ENCODE assay signal across 8 cellular contexts in the genomic region with DNA sequence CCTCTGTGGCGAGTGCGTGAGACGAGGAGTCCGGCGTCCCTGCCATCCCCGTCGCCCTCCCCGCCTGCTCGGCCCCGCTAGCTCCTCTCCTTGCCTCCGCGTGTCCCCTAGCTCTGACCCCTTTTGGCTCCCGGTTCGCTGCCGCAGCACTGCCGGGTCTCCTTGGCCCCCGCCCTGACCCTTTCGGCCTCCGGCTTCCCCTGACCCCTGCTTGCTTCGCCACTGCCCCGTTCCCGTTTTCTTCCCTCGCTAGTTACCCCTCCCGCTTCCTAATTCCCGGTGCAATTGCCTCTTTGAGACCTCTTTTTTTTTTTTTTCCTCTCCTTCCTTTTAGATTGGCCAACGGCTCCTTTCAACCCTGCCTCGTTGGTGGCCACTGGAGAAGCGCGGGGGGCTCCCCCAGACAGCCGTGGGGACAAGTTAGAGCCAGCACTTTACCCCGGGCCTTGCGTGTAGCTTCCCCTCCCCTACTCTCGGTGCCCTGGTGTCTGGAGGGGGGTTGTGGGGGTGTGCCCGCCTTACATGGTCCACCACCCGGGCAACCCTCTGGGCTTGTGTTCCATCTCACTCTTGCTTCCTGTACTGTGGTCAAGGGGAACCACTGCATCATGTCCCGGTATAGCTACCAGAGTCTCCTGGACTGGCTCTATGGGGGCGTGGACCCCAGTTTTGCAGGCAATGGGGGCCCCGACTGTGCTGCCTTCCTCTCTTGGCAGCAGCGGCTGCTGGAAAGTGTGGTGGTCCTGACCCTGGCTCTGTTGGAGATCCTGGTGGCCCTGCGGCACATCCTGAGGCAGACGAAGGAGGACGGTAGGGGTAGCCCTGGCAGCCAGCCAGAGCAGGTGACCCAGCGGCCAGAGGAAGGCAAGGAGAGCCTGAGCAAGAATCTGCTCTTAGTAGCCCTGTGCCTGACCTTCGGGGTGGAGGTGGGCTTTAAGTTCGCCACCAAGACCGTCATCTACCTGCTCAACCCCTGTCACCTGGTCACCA. TPM values are rescaled to one million over a fixed set of nuclear protein-coding genes. Genes with fewer than 3 reads are reported as not detected.
DNase-seq lines count a peak whose midpoint lies in the region; ATAC-seq, FAIRE-seq and TF ChIP-seq lines count a peak whose summit lies in the region.

No MANE protein-coding gene starts in this region.

- no peak; the same call in 1 of the 2 replicates for TF ChIP-seq POLR2A in A549 (IDR thresholded peaks at IDR 0.05; ENCODE audit: low read length)
- no peak for TF ChIP-seq POLR2A in NB4 (IDR thresholded peaks at IDR 0.05; ENCODE audit: extremely low read depth, insufficient read length)

- CTCF ChIA-PET in A549 (lab: Yijun Ruan, JAX): interaction anchor here (1.4 to 2.1 kb wide), 3 partner anchors 9 to 143 kb away, joined by 3 to 6 read pairs (median 5); no protein-coding TSS in a partner anchor

- H3K4me3 Mint-ChIP-seq in astrocyte (ENCODE audit: unreplicated experiment): peak overlapping the region; percentile 88

- H3K27me3 Mint-ChIP-seq in astrocyte (ENCODE audit: low read depth, unreplicated experiment): no peaks in the 10 kb centered on the region

- peak overlapping the region; percentile 56 for H2AFZ ChIP-seq in astrocyte (ENCODE audit: low read depth, low read length)

- no peak for TF ChIP-seq RAD21 in A549 (conservative IDR thresholded peaks at IDR 0.05 in 1 of 2, IDR thresholded peaks at IDR 0.05 in 1 of 2)

- H3K36me3 Mint-ChIP-seq in astrocyte (ENCODE audit: low read depth, unreplicated experiment): no peaks in the 10 kb centered on the region

- no peaks in the 10 kb centered on the region for H3K27me3 ChIP-seq in astrocyte (ENCODE audit: insufficient read depth, low read length)

- H3K4me3 ChIP-seq in A549 (peak overlapping the region; percentile 84), NB4 (ENCODE audit: low read depth, low read length) (peak overlapping the region; percentile 77), astrocyte (ENCODE audit: insufficient read depth, low read depth, low read length) (peak overlapping the region; percentile 64)

- H3K4me1 ChIP-seq in A549 (peaks cover 47% of the 10 kb centered on the region), astrocyte (ENCODE audit: insufficient read depth, low read length) (peaks cover 5% of the 10 kb centered on the region)

- DNase-seq in A549 (ENCODE audit: low read depth in 1 of 2, low spot score in 1 of 2) (peak in 1 of 2 experiments; percentile 12), NB4 (ENCODE audit: low read depth) (peak; percentile 51), astrocyte (ENCODE audit: low read depth) (no peak), iPS-NIHi7 (ENCODE audit: extremely low spot score) (peak; percentile 18), D721Med (ENCODE audit: insufficient read length, low spot score) (no peak)
- DNase-seq in stimulated activated naive CD8-positive, alpha-beta T cell treated with anti-CD3 and anti-CD28 coated beads, Interleukin-15, Interleukin-2, amounts not matched to agents 100 U/mL and 50 U/mL, for 24 hours: peak; percentile 16

- TF ChIP-seq EP300 in A549 (IDR thresholded peaks at IDR 0.05): no peak

- FAIRE-seq in A549 (lab: Jason Lieb, UNC): no peak
- FAIRE-seq in astrocyte (lab: Jason Lieb, UNC): no peak
- FAIRE-seq in D721Med (lab: Jason Lieb, UNC): no peak

- H3K9ac ChIP-seq in astrocyte (ENCODE audit: low read length): peak overlapping the region; percentile 83

- TF ChIP-seq CTCF in A549 (IDR thresholded peaks at IDR 0.05): no peak
- TF ChIP-seq CTCF in NB4 (IDR thresholded peaks at IDR 0.05; ENCODE audit: low read depth, low read length): no peak
- TF ChIP-seq CTCF in astrocyte (IDR thresholded peaks at IDR 0.05; ENCODE audit: insufficient read depth, low read depth, low read length): no peak
- TF ChIP-seq CTCF in D721Med (IDR thresholded peaks at IDR 0.05; ENCODE audit: insufficient read depth, missing control alignments): no peak

- H3K27ac ChIP-seq in A549 (peak overlapping the region; percentile 100), astrocyte (ENCODE audit: low read depth, low read length) (peak overlapping the region; percentile 26)

- H3K79me2 ChIP-seq in astrocyte (ENCODE audit: insufficient read depth, low read length): peaks cover 3% of the 10 kb centered on the region

- WGBS in A549 (ENCODE audit: missing lambda C conversion rate): 7% methylated on average over 36 of the region's 46 CpGs

- ATAC-seq in A549: peak; percentile 27 to 65; a peak in 5 of 6 replicates
- ATAC-seq in GM18511 (IDR thresholded peaks at IDR 0.05; ENCODE audit: unreplicated experiment): peak; percentile 27
- ATAC-seq in stimulated activated naive CD8-positive, alpha-beta T cell treated with anti-CD3 and anti-CD28 coated beads, Interleukin-15, Interleukin-2, amounts not matched to agents 100 U/mL and 50 U/mL, for 24 hours: no peak
- no peak for ATAC-seq in HG02970 (IDR thresholded peaks at IDR 0.05; ENCODE audit: low FRiP score, unreplicated experiment)

- POLR2A ChIA-PET in A549 (lab: Yijun Ruan, JAX): interaction anchor here (0.8 to 2.1 kb wide), 2 partner anchors 23 to 84 kb away, joined by 3 to 32 read pairs; no protein-coding TSS in a partner anchor

- no peaks in the 10 kb centered on the region for H3K9me3 Mint-ChIP-seq in astrocyte (ENCODE audit: unreplicated experiment)

- H3K27ac Mint-ChIP-seq in astrocyte (ENCODE audit: unreplicated experiment): peak overlapping the region; percentile 69

- H3K4me2 ChIP-seq in A549 (peak overlapping the region; percentile 94), astrocyte (ENCODE audit: low read length) (peak overlapping the region; percentile 94)

- H3K9me3 ChIP-seq in A549 (no peaks in the 10 kb centered on the region), astrocyte (ENCODE audit: insufficient read depth, low read depth, low read length) (no peaks in the 10 kb centered on the region)

- no peaks in the 10 kb centered on the region for H3K36me3 ChIP-seq in astrocyte (ENCODE audit: insufficient read depth, low read length)

- peaks cover 16% of the 10 kb centered on the region for H3K4me1 Mint-ChIP-seq in astrocyte (ENCODE audit: low read depth, unreplicated experiment)

- H4K20me1 ChIP-seq in astrocyte (ENCODE audit: insufficient read depth, low read length): no peaks in the 10 kb centered on the region

TF ChIP-seq in A549, 52 proteins besides CTCF, POLR2A, EP300 and RAD21 (continues in another document):
- TF ChIP-seq, protein P1, sequence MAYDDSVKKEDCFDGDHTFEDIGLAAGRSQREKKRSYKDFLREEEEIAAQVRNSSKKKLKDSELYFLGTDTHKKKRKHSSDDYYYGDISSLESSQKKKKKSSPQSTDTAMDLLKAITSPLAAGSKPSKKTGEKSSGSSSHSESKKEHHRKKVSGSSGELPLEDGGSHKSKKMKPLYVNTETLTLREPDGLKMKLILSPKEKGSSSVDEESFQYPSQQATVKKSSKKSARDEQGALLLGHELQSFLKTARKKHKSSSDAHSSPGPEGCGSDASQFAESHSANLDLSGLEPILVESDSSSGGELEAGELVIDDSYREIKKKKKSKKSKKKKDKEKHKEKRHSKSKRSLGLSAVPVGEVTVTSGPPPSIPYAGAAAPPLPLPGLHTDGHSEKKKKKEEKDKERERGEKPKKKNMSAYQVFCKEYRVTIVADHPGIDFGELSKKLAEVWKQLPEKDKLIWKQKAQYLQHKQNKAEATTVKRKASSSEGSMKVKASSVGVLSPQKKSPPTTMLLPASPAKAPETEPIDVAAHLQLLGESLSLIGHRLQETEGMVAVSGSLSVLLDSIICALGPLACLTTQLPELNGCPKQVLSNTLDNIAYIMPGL (CRISPR knock-in tag; IDR thresholded peaks at IDR 0.05; ENCODE audit: borderline replicate concordance): no peak
- TF ChIP-seq, protein P2, sequence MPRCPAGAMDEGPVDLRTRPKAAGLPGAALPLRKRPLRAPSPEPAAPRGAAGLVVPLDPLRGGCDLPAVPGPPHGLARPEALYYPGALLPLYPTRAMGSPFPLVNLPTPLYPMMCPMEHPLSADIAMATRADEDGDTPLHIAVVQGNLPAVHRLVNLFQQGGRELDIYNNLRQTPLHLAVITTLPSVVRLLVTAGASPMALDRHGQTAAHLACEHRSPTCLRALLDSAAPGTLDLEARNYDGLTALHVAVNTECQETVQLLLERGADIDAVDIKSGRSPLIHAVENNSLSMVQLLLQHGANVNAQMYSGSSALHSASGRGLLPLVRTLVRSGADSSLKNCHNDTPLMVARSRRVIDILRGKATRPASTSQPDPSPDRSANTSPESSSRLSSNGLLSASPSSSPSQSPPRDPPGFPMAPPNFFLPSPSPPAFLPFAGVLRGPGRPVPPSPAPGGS (IDR thresholded peaks at IDR 0.05): no peak
- TF ChIP-seq RCOR1 (IDR thresholded peaks at IDR 0.05; ENCODE audit: low read depth, low read length): no peak
- no peak for TF ChIP-seq HEYL (CRISPR knock-in tag; IDR thresholded peaks at IDR 0.05)
- no peak for TF ChIP-seq FOXS1 (CRISPR knock-in tag; IDR thresholded peaks at IDR 0.05)
- no peak for TF ChIP-seq MAFK (IDR thresholded peaks at IDR 0.05; ENCODE audit: partially characterized antibody)
- TF ChIP-seq ZSCAN20 (CRISPR knock-in tag; IDR thresholded peaks at IDR 0.05): no peak
- no peak for TF ChIP-seq KDM1A (IDR thresholded peaks at IDR 0.05; ENCODE audit: low read depth)
- no peak; a peak in 1 of 5 replicates for TF ChIP-seq JUN (IDR thresholded peaks at IDR 0.05)
- no peak for TF ChIP-seq TFCP2L1 (CRISPR knock-in tag; IDR thresholded peaks at IDR 0.05)
- TF ChIP-seq BHLHE40 (IDR thresholded peaks at IDR 0.05; ENCODE audit: low read depth, low read length): no peak
- no peak for TF ChIP-seq FOSB (CRISPR knock-in tag; IDR thresholded peaks at IDR 0.05)
- TF ChIP-seq, protein P3, sequence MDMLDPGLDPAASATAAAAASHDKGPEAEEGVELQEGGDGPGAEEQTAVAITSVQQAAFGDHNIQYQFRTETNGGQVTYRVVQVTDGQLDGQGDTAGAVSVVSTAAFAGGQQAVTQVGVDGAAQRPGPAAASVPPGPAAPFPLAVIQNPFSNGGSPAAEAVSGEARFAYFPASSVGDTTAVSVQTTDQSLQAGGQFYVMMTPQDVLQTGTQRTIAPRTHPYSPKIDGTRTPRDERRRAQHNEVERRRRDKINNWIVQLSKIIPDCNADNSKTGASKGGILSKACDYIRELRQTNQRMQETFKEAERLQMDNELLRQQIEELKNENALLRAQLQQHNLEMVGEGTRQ (IDR thresholded peaks at IDR 0.05): no peak
- TF ChIP-seq RNF2 (IDR thresholded peaks at IDR 0.05; ENCODE audit: borderline replicate concordance, low read depth): no peak
- TF ChIP-seq CBX2 (IDR thresholded peaks at IDR 0.05; ENCODE audit: borderline replicate concordance, low read depth): no peak
- no peak for TF ChIP-seq FOSL2 (IDR thresholded peaks at IDR 0.05)
- no peak for TF ChIP-seq FOSL2 (CRISPR knock-in tag; IDR thresholded peaks at IDR 0.05)
- no peak for TF ChIP-seq SMC3 (IDR thresholded peaks at IDR 0.05)

RNA-seq across cellular contexts. Expression of a gene that starts 0.5 kb away (rescaled TPM):
- polyA plus RNA-seq in A549 (2011; rRNA removed) (32.0 and 36.3 TPM in 2 replicates), A549 (2017; fragmentation: RNase III; extraction: RNeasy Plus Mini Kit Qiagen cat#74134 plus additional on column Dnase treatment) (35.3 to 43.7 TPM (median 38.9 TPM) in 3 replicates)
- polyA plus RNA-seq in A549 (2012; cell fraction: cytosol; rRNA removed): 14.8 and 21.4 TPM in 2 replicates
- polyA plus RNA-seq in A549 (2012; cell fraction: nucleus; rRNA removed): 20.1 and 24.0 TPM in 2 replicates
- 44.0 and 45.7 TPM in 2 replicates for polyA minus RNA-seq in A549 (2011; rRNA and poly(A)+ RNA removed)
- 17.3 and 17.6 TPM in 2 replicates for total RNA-seq in astrocyte

Comparison
In these comparisons a context has a peak if more than half of its experiments do, and no peak if none do; other contexts are left out.
1. ATAC-seq: peak in A549 (2 of 2) and GM18511 (single experiment); none in stimulated activated naive CD8-positive, alpha-beta T cell treated with anti-CD3 and anti-CD28 coated beads, Interleukin-15, Interleukin-2, amounts not matched to agents 100 U/mL and 50 U/mL, for 24 hours (single experiment) and HG02970 (single experiment).
2. DNase-seq: peak in NB4 (single experiment), iPS-NIHi7 (single experiment) and stimulated activated naive CD8-positive, alpha-beta T cell treated with anti-CD3 and anti-CD28 coated beads, Interleukin-15, Interleukin-2, amounts not matched to agents 100 U/mL and 50 U/mL, for 24 hours (single experiment); none in astrocyte (single experiment) and D721Med (single experiment).
3. Peak in every context shown above with its lines, with median percentiles within 50 percentile points of each other: H3K4me3 ChIP-seq.